Comparison of ENCODE assay signal across 8 cellular contexts in genomic region chr7:95330194-95331003, GRCh38. TPM values are rescaled to one million over a fixed set of nuclear protein-coding genes. Genes with fewer than 3 reads are reported as not detected.
DNase-seq lines count a peak whose midpoint lies in the region; ATAC-seq and TF ChIP-seq lines count a peak whose summit lies in the region.

No MANE protein-coding gene starts in this region.

- no peak for TF ChIP-seq POLR2A in thyroid gland (IDR thresholded peaks at IDR 0.05)

- intact Hi-C loops in thyroid gland (cut with DNase I), result no loop called here

- H3K4me3 Mint-ChIP-seq in natural killer cell treated with Interleukin-12 subunit alpha and Interleukin-12 subunit beta and Interleukin-15 and Interleukin-18, amount 100 ng/mL, for 72 hours, result peak overlapping the region; percentile 72

- peak; percentile 7 for DNase-seq in GDM1 (lab: John Stamatoyannopoulos, UW)
- peak; percentile 11 for DNase-seq in brain microvascular endothelial cell
- no peak for DNase-seq in natural killer cell treated with Interleukin-12 subunit alpha and Interleukin-12 subunit beta and Interleukin-15 and Interleukin-18, amount 100 ng/mL, for 72 hours (ENCODE audit: low spot score)
- no peak for DNase-seq in amniotic stem cell (lab: John Stamatoyannopoulos, UW)
- no peak for DNase-seq in stimulated activated CD4-positive, alpha-beta T cell treated with anti-CD3 and anti-CD28 coated beads, Interleukin-4, amount 100 ng/mL, for 1 hour
- DNase-seq in thyroid gland, result no peak

- H3K9me3 ChIP-seq in thyroid gland, result no peaks in the 10 kb centered on the region

- H3K36me3 ChIP-seq in brain microvascular endothelial cell (replicated peaks), result no peaks in the 10 kb centered on the region
- H3K36me3 ChIP-seq in thyroid gland, result no peaks in the 10 kb centered on the region

- in situ Hi-C loops in brain microvascular endothelial cell (cut with HindIII; ENCODE audit: low pct_ligation_motif_present, low sequenced_read_pairs), result no loop called here

- H3K4me1 Mint-ChIP-seq in natural killer cell treated with Interleukin-12 subunit alpha and Interleukin-12 subunit beta and Interleukin-15 and Interleukin-18, amount 100 ng/mL, for 72 hours (ENCODE audit: low read depth in 2 of 2), result peaks cover 12 to 16% of the 10 kb centered on the region in 2 donors

- 47 to 51% methylated on average over 4 of the region's 4 CpGs for WGBS in thyroid gland, 2 donors

- H3K4me3 ChIP-seq in brain microvascular endothelial cell (ENCODE audit: low read depth, low read length) (peak overlapping the region; percentile 18), thyroid gland (replicated peaks in 1 of 3) (no peak overlapping the region)

- no peaks in the 10 kb centered on the region for H3K9me3 Mint-ChIP-seq in natural killer cell treated with Interleukin-12 subunit alpha and Interleukin-12 subunit beta and Interleukin-15 and Interleukin-18, amount 100 ng/mL, for 72 hours

- H3K27ac ChIP-seq in brain microvascular endothelial cell, result no peak overlapping the region
- no peak overlapping the region for H3K27ac ChIP-seq in thyroid gland

- H3K27me3 Mint-ChIP-seq in natural killer cell treated with Interleukin-12 subunit alpha and Interleukin-12 subunit beta and Interleukin-15 and Interleukin-18, amount 100 ng/mL, for 72 hours, result peaks cover 5 to 6% of the 10 kb centered on the region in 2 donors

- H3K27ac Mint-ChIP-seq in natural killer cell treated with Interleukin-12 subunit alpha and Interleukin-12 subunit beta and Interleukin-15 and Interleukin-18, amount 100 ng/mL, for 72 hours, result peak overlapping the region; percentile 11 to 45

- ATAC-seq in GM21367 (IDR thresholded peaks at IDR 0.05; ENCODE audit: unreplicated experiment), result peak; percentile 99
- peak; percentile 96 for ATAC-seq in HG03565 (IDR thresholded peaks at IDR 0.05; ENCODE audit: unreplicated experiment)
- ATAC-seq in natural killer cell treated with Interleukin-12 subunit alpha and Interleukin-12 subunit beta and Interleukin-15 and Interleukin-18, amount 100 ng/mL, for 72 hours, result peak; percentile 62 to 65

- TF ChIP-seq CTCF in brain microvascular endothelial cell (IDR thresholded peaks at IDR 0.05; ENCODE audit: low read depth, low read length, missing control alignments), result no peak
- TF ChIP-seq CTCF in thyroid gland (IDR thresholded peaks at IDR 0.05), result no peak

- no peaks in the 10 kb centered on the region for H3K4me1 ChIP-seq in thyroid gland

- H3K27me3 ChIP-seq in brain microvascular endothelial cell (replicated peaks) (no peaks in the 10 kb centered on the region), thyroid gland (no peaks in the 10 kb centered on the region)

- H3K36me3 Mint-ChIP-seq in natural killer cell treated with Interleukin-12 subunit alpha and Interleukin-12 subunit beta and Interleukin-15 and Interleukin-18, amount 100 ng/mL, for 72 hours, result peaks cover 2% of the 10 kb centered on the region

RNA-seq across cellular contexts. Expression of gene PON1, which starts 6.1 kb away (rescaled TPM):
- total RNA-seq in natural killer cell treated with Interleukin-12 subunit alpha and Interleukin-12 subunit beta and Interleukin-15 and Interleukin-18, amount 100 ng/mL, for 72 hours, result not detected
- not detected for total RNA-seq in thyroid gland

Comparison
In these comparisons a context has a peak if more than half of its experiments do, and no peak if none do; other contexts are left out.
1. DNase-seq: peak in GDM1 (single experiment) and brain microvascular endothelial cell (single experiment); none in natural killer cell treated with Interleukin-12 subunit alpha and Interleukin-12 subunit beta and Interleukin-15 and Interleukin-18, amount 100 ng/mL, for 72 hours (single experiment), amniotic stem cell (single experiment), stimulated activated CD4-positive, alpha-beta T cell treated with anti-CD3 and anti-CD28 coated beads, Interleukin-4, amount 100 ng/mL, for 1 hour (single experiment) and thyroid gland (0 of 2).
2. Peak in every context shown above with its lines, with median percentiles within 50 percentile points of each other: ATAC-seq.